17 cellular contexts compared by ENCODE assay signal in genomic region chr7:12637328-12637727, GRCh38.
"Had no signal": no experiment of that assay in that cellular context is flagged by ENCODE, and none has a peak within 500 bp of the region (broad histone marks: within the 10 kb centered on the region; RNA-seq: fewer than 3 reads in every experiment).

No MANE protein-coding gene starts in this region.

- H3K9me3 Mint-ChIP-seq: activated T-cell treated with anti-CD3 and anti-CD28 coated beads, Interleukin-2, amount 50 U/mL, for 72 hours; natural killer cell treated with Interleukin-12 subunit alpha and Interleukin-12 subunit beta and Interleukin-15 and Interleukin-18, amount 100 ng/mL, for 72 hours had no signal

- H3K4me3 Mint-ChIP-seq: activated naive CD8-positive, alpha-beta T cell had no signal

- ATAC-seq: natural killer cell treated with Interleukin-12 subunit alpha and Interleukin-12 subunit beta and Interleukin-15 and Interleukin-18, amount 100 ng/mL, for 72 hours; stimulated activated naive CD8-positive, alpha-beta T cell treated with anti-CD3 and anti-CD28 coated beads, Interleukin-15, Interleukin-2, amounts not matched to agents 100 U/mL and 50 U/mL, for 24 hours had no signal

- H3K36me3 Mint-ChIP-seq: activated naive CD8-positive, alpha-beta T cell; natural killer cell treated with Interleukin-12 subunit alpha and Interleukin-12 subunit beta and Interleukin-15 and Interleukin-18, amount 100 ng/mL, for 72 hours had no signal

- H3K9me3 ChIP-seq: esophagus muscularis mucosa, left lung, right atrium auricular region had no signal

- FAIRE-seq: kidney had no signal

- DNase-seq: activated CD8-positive, alpha-beta memory T cell treated with anti-CD3 and anti-CD28 coated beads, Interleukin-2, amount 50 U/mL, for 48 hours; activated gamma-delta T cell treated with Interleukin-2 at 50 U/mL for 16 hours; activated T-cell treated with anti-CD3 and anti-CD28 coated beads, Interleukin-2, amount 50 U/mL, for 72 hours; amniotic stem cell; hippocampal formation; kidney; left lung; mesenchymal stem cell; stimulated activated CD4-positive, alpha-beta T cell treated with anti-CD3 and anti-CD28 coated beads, Interleukin-4, amount 100 ng/mL, for 24 hours; stimulated activated naive CD8-positive, alpha-beta T cell treated with anti-CD3 and anti-CD28 coated beads, Interleukin-15, Interleukin-2, amounts not matched to agents 100 U/mL and 50 U/mL, for 24 hours; T-helper 1 cell; trophoblast cell had no signal

- H3K27me3 Mint-ChIP-seq: activated naive CD8-positive, alpha-beta T cell; natural killer cell treated with Interleukin-12 subunit alpha and Interleukin-12 subunit beta and Interleukin-15 and Interleukin-18, amount 100 ng/mL, for 72 hours; progenitor cell of endocrine pancreas had no signal

- H3K27ac Mint-ChIP-seq: activated naive CD8-positive, alpha-beta T cell; progenitor cell of endocrine pancreas had no signal
